Comparison of ENCODE assay signal across 8 cellular contexts in the genomic region with DNA sequence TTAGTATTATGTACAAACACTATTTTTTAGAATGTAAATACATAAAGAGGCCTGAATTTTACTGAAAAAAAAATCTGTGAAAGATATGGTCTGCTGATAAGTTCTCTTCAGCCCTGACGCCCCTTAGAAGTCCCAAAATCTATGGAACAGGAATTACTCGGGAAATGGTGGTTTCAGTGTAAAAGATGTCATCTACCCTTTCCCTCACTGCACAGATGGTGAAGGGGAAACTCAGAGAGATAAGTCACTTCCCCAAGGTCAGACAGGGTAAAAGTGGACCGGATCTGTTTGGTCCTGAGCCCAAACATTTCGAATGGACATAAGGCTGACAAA. TPM values are rescaled to one million over a fixed set of nuclear protein-coding genes. Genes with fewer than 3 reads are reported as not detected.
DNase-seq lines count a peak whose midpoint lies in the region; ATAC-seq, FAIRE-seq and TF ChIP-seq lines count a peak whose summit lies in the region.

No MANE protein-coding gene starts in this region.

- H3K27ac ChIP-seq in BLaER1 treated with 17β-estradiol and CSF1 and Interleukin-3, amounts not matched to agents 10 nM and 100 nM = peak overlapping the region in 7 of 11 experiments; percentile 21 to 83 (median 66); a peak in 13 of 22 replicates
- H3K27ac ChIP-seq in HEK293 (ENCODE audit: extremely low read depth, low read depth, low read length) (no peak overlapping the region), mesendoderm (ENCODE audit: low read depth, low read length) (no peak overlapping the region)

- POLR2A ChIA-PET in HEK293 (lab: Yijun Ruan, JAX) (interaction anchor here (1.0 to 2.2 kb wide), 2 partner anchors 139 to 141 kb away, joined by 3 to 4 read pairs; partner anchors contain the start of gene PHYH), activated B cell treated with CpG ODN at 0.5 μM for 24 hours (lab: Charles Lee) (interaction anchor here (0.6 to 3.2 kb wide), 3 partner anchors 89 to 141 kb away, joined by 6 to 15 read pairs (median 9); partner anchors contain the start of gene PHYH)

- H3K79me1 ChIP-seq in mesendoderm (ENCODE audit: low read length) = peaks cover 15% of the 10 kb centered on the region

- peaks cover 2% of the 10 kb centered on the region for H3K9me3 Mint-ChIP-seq in activated B cell treated with CpG ODN at 0.5 μM for 24 hours

- H3K9me3 ChIP-seq in BLaER1 treated with 17β-estradiol and CSF1 and Interleukin-3, amounts not matched to agents 10 nM and 100 nM (replicated peaks in 1 of 11) = no peaks in the 10 kb centered on the region
- no peaks in the 10 kb centered on the region for H3K9me3 ChIP-seq in HEK293 (ENCODE audit: control insufficient read depth, insufficient read depth, low read depth, low read length)

- H3K36me3 Mint-ChIP-seq in activated B cell treated with CpG ODN at 0.5 μM for 24 hours (ENCODE audit: low read depth) = no peaks in the 10 kb centered on the region

- H3K9ac ChIP-seq in BLaER1 treated with 17β-estradiol and CSF1 and Interleukin-3, amounts not matched to agents 10 nM and 100 nM = peak overlapping the region in 10 of 11 experiments; percentile 60 to 90 (median 84); a peak in 20 of 22 replicates
- peak overlapping the region; percentile 45 for H3K9ac ChIP-seq in mesendoderm (ENCODE audit: low read length)

- TF ChIP-seq CTCF in HEK293 (tag by site-specific recombination; IDR thresholded peaks at IDR 0.05) = no peak
- TF ChIP-seq CTCF in activated B cell treated with CpG ODN at 0.5 μM for 24 hours (IDR thresholded peaks at IDR 0.05) = no peak

- peaks cover 14% of the 10 kb centered on the region for H3K4me1 Mint-ChIP-seq in activated B cell treated with CpG ODN at 0.5 μM for 24 hours

- H3K4me3 ChIP-seq in BLaER1 treated with 17β-estradiol and CSF1 and Interleukin-3, amounts not matched to agents 10 nM and 100 nM = peak overlapping the region; percentile 56 to 92 (median 80); a peak in 19 of 20 replicates
- no peak overlapping the region; the same call in 1 of the 2 replicates for H3K4me3 ChIP-seq in HEK293 (ENCODE audit: low read depth, low read length)
- H3K4me3 ChIP-seq in mesendoderm (ENCODE audit: low read length) = no peak overlapping the region

- H4K20me1 ChIP-seq in BLaER1 treated with 17β-estradiol and CSF1 and Interleukin-3, amounts not matched to agents 10 nM and 100 nM = peaks cover 0 to 18% (median 5%) of the 10 kb centered on the region in 11 experiments; a peak in 6 of 22 replicates

- intact Hi-C loops in activated B cell treated with CpG ODN at 0.5 μM for 24 hours (cut with micrococcal nuclease) = loop anchor here (1.0 to 2.0 kb wide), 8 partner anchors 62 to 616 kb away; partner anchors contain the start of genes PRPF18 and SEPHS1

- no peak for FAIRE-seq in GM12892 (lab: Jason Lieb, UNC)

- CTCF ChIA-PET in HEK293 (lab: Yijun Ruan, JAX) (interaction anchor here (0.6 to 2.1 kb wide), 10 partner anchors 11 to 376 kb away, joined by 3 to 6 read pairs (median 4); partner anchors contain the start of gene PHYH), activated B cell treated with CpG ODN at 0.5 μM for 24 hours (lab: Charles Lee) (interaction anchor here (1.2 to 4.6 kb wide), 3 partner anchors 142 to 192 kb away, joined by 3 to 32 read pairs (median 16); no protein-coding TSS in a partner anchor)

- no peak overlapping the region for H4K5ac ChIP-seq in mesendoderm (ENCODE audit: low read length)

- no peak overlapping the region for H2BK15ac ChIP-seq in mesendoderm (replicated peaks; ENCODE audit: low read depth)

- H3K27me3 Mint-ChIP-seq in activated B cell treated with CpG ODN at 0.5 μM for 24 hours = no peaks in the 10 kb centered on the region

- TF ChIP-seq POLR2A in GM12892 (IDR thresholded peaks at IDR 0.05; ENCODE audit: low read depth, low read length) = no peak

- no peak for DNase-seq in activated B cell treated with CpG ODN at 0.5 μM for 24 hours
- DNase-seq in mesendoderm = no peak
- DNase-seq in stimulated activated CD4-positive, alpha-beta T cell treated with anti-CD3 and anti-CD28 coated beads, Interleukin-12 subunit alpha, Interleukin-12 subunit beta, amount 100 ng/mL, for 4 hours = no peak
- DNase-seq in DMS53 (lab: John Stamatoyannopoulos, UW) = no peak
- DNase-seq in retina = no peak
- no peak for DNase-seq in GM12892 (ENCODE audit: insufficient read length)

- H2BK120ac ChIP-seq in mesendoderm (ENCODE audit: low read depth, low read length) = peak overlapping the region; percentile 65

- peak overlapping the region; percentile 89 for H3K4me3 Mint-ChIP-seq in activated B cell treated with CpG ODN at 0.5 μM for 24 hours

- peaks cover 21% of the 10 kb centered on the region for H3K79me2 ChIP-seq in mesendoderm (ENCODE audit: control insufficient read depth, insufficient read depth, low read length)

- H3K4me1 ChIP-seq in BLaER1 treated with 17β-estradiol and CSF1 and Interleukin-3, amounts not matched to agents 10 nM and 100 nM = peaks cover 14 to 31% (median 21%) of the 10 kb centered on the region in 10 experiments
- H3K4me1 ChIP-seq in HEK293 (ENCODE audit: control insufficient read depth, insufficient read depth, low read length) (no peaks in the 10 kb centered on the region), mesendoderm (ENCODE audit: control insufficient read depth, low read depth, low read length) (peaks cover 4% of the 10 kb centered on the region)

- no peak overlapping the region for H2AK5ac ChIP-seq in mesendoderm (ENCODE audit: low read length)

- H4K8ac ChIP-seq in mesendoderm (ENCODE audit: low read depth, low read length) = no peak overlapping the region

- peak overlapping the region; percentile 37 to 91 (median 76) for H3K4me2 ChIP-seq in BLaER1 treated with 17β-estradiol and CSF1 and Interleukin-3, amounts not matched to agents 10 nM and 100 nM
- H3K4me2 ChIP-seq in mesendoderm (ENCODE audit: low read length) = no peak overlapping the region

- H3K27me3 ChIP-seq in BLaER1 treated with 17β-estradiol and CSF1 and Interleukin-3, amounts not matched to agents 10 nM and 100 nM = no peaks in the 10 kb centered on the region
- no peaks in the 10 kb centered on the region for H3K27me3 ChIP-seq in mesendoderm (ENCODE audit: insufficient read depth, low read length, poor library complexity)

- no peak for ATAC-seq in activated B cell treated with CpG ODN at 0.5 μM for 24 hours (ENCODE audit: low read depth)

- no peak overlapping the region for H3K18ac ChIP-seq in mesendoderm (ENCODE audit: low read length)

- H2BK5ac ChIP-seq in mesendoderm (ENCODE audit: low read length) = no peak overlapping the region

- H3K36me3 ChIP-seq in BLaER1 treated with 17β-estradiol and CSF1 and Interleukin-3, amounts not matched to agents 10 nM and 100 nM = peaks cover 0 to 27% (median 23%) of the 10 kb centered on the region in 11 experiments; a peak in 16 of 22 replicates
- peaks cover 13 to 26% of the 10 kb centered on the region in 2 experiments for H3K36me3 ChIP-seq in HEK293 (ENCODE audit: control insufficient read depth in 2 of 2, insufficient read depth in 1 of 2, low read length in 2 of 2)
- H3K36me3 ChIP-seq in mesendoderm (ENCODE audit: control insufficient read depth, insufficient read depth, low read length) = peaks cover under 1% of the 10 kb centered on the region

- no peak overlapping the region for H3K4ac ChIP-seq in mesendoderm (ENCODE audit: low read depth, low read length)

- peak overlapping the region; percentile 39 for H3K56ac ChIP-seq in mesendoderm (ENCODE audit: low read length)

- peak overlapping the region; percentile 43 for H3K27ac Mint-ChIP-seq in activated B cell treated with CpG ODN at 0.5 μM for 24 hours

- WGBS in mesendoderm (ENCODE audit: extremely low coverage, insufficient coverage, low lambda C conversion rate) = no CpG with 5 or more reads among the region's 4 CpGs

- H3K23ac ChIP-seq in mesendoderm (ENCODE audit: low read length) = no peak overlapping the region

TF ChIP-seq in HEK293, 187 proteins besides CTCF, POLR2A, EP300 and RAD21:
- peak; percentile 80; the same call in 1 of the 2 replicates for TF ChIP-seq FEZF1 (tag by site-specific recombination; IDR thresholded peaks at IDR 0.05)
- TF ChIP-seq, protein P1, sequence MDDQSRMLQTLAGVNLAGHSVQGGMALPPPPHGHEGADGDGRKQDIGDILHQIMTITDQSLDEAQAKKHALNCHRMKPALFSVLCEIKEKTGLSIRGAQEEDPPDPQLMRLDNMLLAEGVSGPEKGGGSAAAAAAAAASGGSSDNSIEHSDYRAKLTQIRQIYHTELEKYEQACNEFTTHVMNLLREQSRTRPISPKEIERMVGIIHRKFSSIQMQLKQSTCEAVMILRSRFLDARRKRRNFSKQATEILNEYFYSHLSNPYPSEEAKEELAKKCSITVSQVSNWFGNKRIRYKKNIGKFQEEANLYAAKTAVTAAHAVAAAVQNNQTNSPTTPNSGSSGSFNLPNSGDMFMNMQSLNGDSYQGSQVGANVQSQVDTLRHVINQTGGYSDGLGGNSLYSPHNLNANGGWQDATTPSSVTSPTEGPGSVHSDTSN (CRISPR knock-in tag; IDR thresholded peaks at IDR 0.05) = no peak

RNA-seq across cellular contexts. Expression of gene MCM10, which starts 0.5 kb away (rescaled TPM):
- 3.7 and 4.6 TPM in 2 replicates for total RNA-seq in activated B cell treated with CpG ODN at 0.5 μM for 24 hours
- polyA plus RNA-seq in mesendoderm (2013, experiment 1 of 2) = 39.8 TPM
- polyA plus RNA-seq in mesendoderm (2013, experiment 2 of 2) = 38.2 TPM
- 14.7 TPM for polyA plus RNA-seq in GM12892 (2012; ENCODE audit: missing spikeins)

Comparison
In these comparisons a context has a peak if more than half of its experiments do, and no peak if none do; other contexts are left out.
1. H3K27ac ChIP-seq: peak in BLaER1 treated with 17β-estradiol and CSF1 and Interleukin-3, amounts not matched to agents 10 nM and 100 nM (7 of 11); none in HEK293 (single experiment) and mesendoderm (single experiment).
2. H3K4me3 ChIP-seq: peak in BLaER1 treated with 17β-estradiol and CSF1 and Interleukin-3, amounts not matched to agents 10 nM and 100 nM (10 of 10); none in HEK293 (single experiment) and mesendoderm (single experiment).